25 cellular contexts compared by ENCODE assay signal in the genomic region with DNA sequence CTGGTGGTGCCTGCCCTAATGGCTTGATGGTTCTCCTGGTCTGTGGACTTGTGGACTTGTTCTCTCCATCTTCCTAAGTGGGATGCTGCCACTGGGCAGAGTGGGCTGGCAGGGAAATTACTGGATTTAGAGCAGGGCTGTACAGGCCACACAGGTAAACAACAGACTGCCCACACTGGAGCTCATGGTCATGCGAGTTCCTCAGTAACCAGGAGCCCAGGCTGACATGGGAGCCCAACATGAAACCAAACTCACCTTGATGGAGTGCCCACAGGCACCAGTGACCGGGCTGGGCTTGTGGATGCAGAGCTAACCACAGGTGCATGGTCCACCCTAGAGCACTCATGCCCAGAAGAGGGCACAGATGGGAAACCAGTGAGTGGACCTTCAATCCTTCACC.
"Had no signal": no experiment of that assay in that cellular context is flagged by ENCODE, and none has a peak within 500 bp of the region (broad histone marks: within the 10 kb centered on the region; RNA-seq: fewer than 3 reads in every experiment).

No MANE protein-coding gene starts in this region.

- H3K4me3 Mint-ChIP-seq: activated CD8-positive, alpha-beta T cell treated with anti-CD3 and anti-CD28 coated beads, Interleukin-2, amount 10 ng/mL, durations not matched to agents 7 days and 5 days; activated naive CD4-positive, alpha-beta T cell treated with anti-CD3 and anti-CD28 coated beads for 36 hours; activated naive CD8-positive, alpha-beta T cell; activated T-cell treated with anti-CD3 and anti-CD28 coated beads, Interleukin-2, amount 50 U/mL, for 24 hours; T-cell had no signal

- DNase-seq: activated CD4-positive, alpha-beta T cell treated with anti-CD3 and anti-CD28 coated beads for 4 hours; activated CD4-positive, alpha-beta T cell treated with anti-CD3 and anti-CD28 coated beads, Interleukin-2, amount 50 U/mL, for 4 hours; activated CD4-positive, CD25-positive, alpha-beta regulatory T cell; activated CD8-positive, alpha-beta memory T cell treated with anti-CD3 and anti-CD28 coated beads, Interleukin-2, amount 50 U/mL, for 48 hours; activated CD8-positive, alpha-beta T cell treated with anti-CD3 and anti-CD28 coated beads, Interleukin-2, amount 10 ng/mL, durations not matched to agents 7 days and 5 days; activated gamma-delta T cell; activated T-cell treated with anti-CD3 and anti-CD28 coated beads, Interleukin-2, amount 50 U/mL, for 24 hours; adrenal gland; anterior cingulate cortex; caudate nucleus; MG63; NCI-H1092 treated with DMSO at 0.1 percent for 48 hours; NCI-H1417 treated with DMSO at 0.1 percent for 48 hours; NCI-H1694; NCI-H2029 treated with DMSO at 0.1 percent for 48 hours; NCI-H345; NCI-H510A; NCI-H526 treated with DMSO at 0.1 percent for 48 hours; NCI-H82; SIG-M5; T-cell had no signal

- H3K27me3 ChIP-seq: breast epithelium, MG63 had no signal

- H3K36me3 ChIP-seq: adrenal gland, breast epithelium, MG63 had no signal

- H3K27ac Mint-ChIP-seq: activated CD8-positive, alpha-beta T cell treated with anti-CD3 and anti-CD28 coated beads, Interleukin-2, amount 10 ng/mL, durations not matched to agents 7 days and 5 days; activated naive CD8-positive, alpha-beta T cell; T-cell had no signal

- H3K36me3 Mint-ChIP-seq: activated naive CD8-positive, alpha-beta T cell; T-cell had no signal

- H3K9me3 ChIP-seq: adrenal gland had no signal

- H3K4me1 ChIP-seq: adrenal gland, breast epithelium had no signal

- H3K27ac ChIP-seq: adrenal gland, breast epithelium, VCaP had no signal

- ATAC-seq: activated CD8-positive, alpha-beta T cell treated with anti-CD3 and anti-CD28 coated beads, Interleukin-2, amount 10 ng/mL, durations not matched to agents 7 days and 5 days had no signal

- H3K4me3 ChIP-seq: adrenal gland, breast epithelium, MG63 had no signal
